In genomic region chr4:90357117-90357710, GRCh38 we compare ENCODE assay signal across 9 cellular contexts.
A peak's percentile ranks its signal among the peaks of the same experiment; 100 is the strongest.
DNase-seq lines count a peak whose midpoint lies in the region; ATAC-seq and TF ChIP-seq lines count a peak whose summit lies in the region.
"Had no signal": no experiment of that assay in that cellular context is flagged by ENCODE, and none has a peak within 500 bp of the region (broad histone marks: within the 10 kb centered on the region; RNA-seq: fewer than 3 reads in every experiment).

No MANE protein-coding gene starts in this region.

- H3K9me3 ChIP-seq in ascending aorta (no peaks in the 10 kb centered on the region), aorta (ENCODE audit: control insufficient read depth, low read length) (no peaks in the 10 kb centered on the region)
- H3K9me3 ChIP-seq: HAP-1 had no signal

- ATAC-seq in GM18519 (IDR thresholded peaks at IDR 0.05; ENCODE audit: low FRiP score, unreplicated experiment) = peak; percentile 59
- peak; percentile 67 for ATAC-seq in left lobe of liver
- no peak for ATAC-seq in GM21447 (IDR thresholded peaks at IDR 0.05; ENCODE audit: unreplicated experiment)
- ATAC-seq in HG03196 (IDR thresholded peaks at IDR 0.05; ENCODE audit: unreplicated experiment) = no peak
- no peak for ATAC-seq in aorta (ENCODE audit: low FRiP score)

- H3K27ac ChIP-seq in ascending aorta = no peak overlapping the region
- H3K27ac ChIP-seq in aorta (ENCODE audit: low read depth in 1 of 2, low read length in 2 of 2) = no peak overlapping the region

- TF ChIP-seq CTCF in ascending aorta (IDR thresholded peaks at IDR 0.05) = peak in 2 of 3 experiments; percentile 19 to 32

- peak; percentile 12 for DNase-seq in AG08396 (ENCODE audit: low spot score)
- DNase-seq in NCI-H128 (lab: John Stamatoyannopoulos, UW; ENCODE audit: unreplicated experiment) = peak; percentile 11
- no peak for DNase-seq in ascending aorta (ENCODE audit: low spot score in 2 of 2)
- DNase-seq in left lobe of liver (ENCODE audit: low spot score) = no peak
- no peak for DNase-seq in aorta

- H3K36me3 ChIP-seq in ascending aorta = no peaks in the 10 kb centered on the region
- H3K36me3 ChIP-seq in aorta (ENCODE audit: control insufficient read depth in 1 of 2, insufficient read depth in 2 of 2, low read length in 1 of 2) = no peaks in the 10 kb centered on the region
- H3K36me3 ChIP-seq: HAP-1 had no signal

- 11 to 19% methylated on average over 3 of the region's 3 CpGs for WGBS in aorta, 2 donors

- no peak overlapping the region for H3K4me3 ChIP-seq in ascending aorta
- H3K4me3 ChIP-seq in aorta (ENCODE audit: low read length in 2 of 2) = no peak overlapping the region
- H3K4me3 ChIP-seq: HAP-1 had no signal

- H3K27me3 ChIP-seq in ascending aorta (no peaks in the 10 kb centered on the region), aorta (ENCODE audit: control insufficient read depth in 1 of 2, insufficient read depth in 2 of 2, low read length in 1 of 2) (no peaks in the 10 kb centered on the region)

- H3K4me1 ChIP-seq in ascending aorta = no peaks in the 10 kb centered on the region
- H3K4me1 ChIP-seq in aorta (ENCODE audit: control insufficient read depth in 1 of 2, insufficient read depth in 2 of 2, low read length in 2 of 2) = no peaks in the 10 kb centered on the region
- H3K4me1 ChIP-seq: HAP-1 had no signal

- intact Hi-C loops in ascending aorta (cut with DNase I) (no loop called here), aorta (cut with DNase I) (no loop called here)

Comparison
In these comparisons a context has a peak if more than half of its experiments do, and no peak if none do; other contexts are left out.
1. DNase-seq: peak in AG08396 (single experiment) and NCI-H128 (single experiment); none in ascending aorta (0 of 2), left lobe of liver (single experiment) and aorta (0 of 2).
2. ATAC-seq: peak in GM18519 (single experiment) and left lobe of liver (single experiment); none in GM21447 (single experiment), HG03196 (single experiment) and aorta (single experiment).